ENCODE assay signal across 12 cellular contexts in the genomic region with DNA sequence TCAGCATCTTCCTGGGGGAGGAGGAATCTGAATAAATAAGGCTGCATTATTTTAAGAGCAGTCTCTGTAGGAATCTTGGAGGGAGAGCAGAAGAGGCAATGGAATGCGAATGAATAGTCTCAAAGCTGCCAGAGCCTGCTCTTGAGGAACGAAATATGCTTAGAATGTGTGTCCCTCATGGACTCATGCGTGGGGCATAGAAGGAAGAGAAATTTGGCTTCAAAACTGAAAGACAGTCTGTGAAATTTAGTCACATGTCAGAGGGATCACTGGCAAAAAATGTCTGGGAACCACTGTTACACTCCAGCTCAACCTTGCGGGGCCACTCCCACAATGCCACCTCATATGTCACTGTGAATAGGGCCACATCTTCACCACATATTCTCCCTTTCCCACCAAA.
DNase-seq lines count a peak whose midpoint lies in the region; ATAC-seq and TF ChIP-seq lines count a peak whose summit lies in the region.
"Had no signal": no experiment of that assay in that cellular context is flagged by ENCODE, and none has a peak within 500 bp of the region (broad histone marks: within the 10 kb centered on the region; RNA-seq: fewer than 3 reads in every experiment).

No MANE protein-coding gene starts in this region.

- no peak for TF ChIP-seq CTCF in BJ (IDR thresholded peaks at IDR 0.05; ENCODE audit: insufficient read depth, low read depth, low read length)

- POLR2A ChIA-PET in BJ (lab: Charles Lee) = interaction anchor here (0.7 kb wide), 1 partner anchor 115 kb away, joined by 3 read pairs; no protein-coding TSS in a partner anchor

- no peaks in the 10 kb centered on the region for H3K9me3 Mint-ChIP-seq in naive B cell

- H3K4me3 Mint-ChIP-seq in naive B cell = peak overlapping the region in 2 of 8 donors; percentile 22 to 37

- ATAC-seq in naive B cell (ENCODE audit: low read depth in 2 of 2) = no peak
- ATAC-seq: heart right ventricle had no signal

- no peak overlapping the region for H3K4me3 ChIP-seq in BJ (ENCODE audit: low read depth, low read length)
- H3K4me3 ChIP-seq: heart right ventricle, left ventricle myocardium inferior had no signal

- H3K36me3 Mint-ChIP-seq in naive B cell = peaks cover 0 to 13% of the 10 kb centered on the region in 2 donors

- DNase-seq in BJ (ENCODE audit: low read depth) = peak; percentile 96
- peak; percentile 32 for DNase-seq in NCI-H226
- DNase-seq in epidermal melanocyte (ENCODE audit: insufficient read length, low spot score) = peak; percentile 28
- no peak for DNase-seq in naive B cell
- DNase-seq in GM19240 (ENCODE audit: insufficient read length, low spot score) = no peak
- no peak for DNase-seq in stimulated activated CD4-positive, alpha-beta T cell treated with anti-CD3 and anti-CD28 coated beads, Interleukin-15, amount 100 ng/mL, for 24 hours
- no peak for DNase-seq in NCI-H1092 treated with DMSO at 0.1 percent for 48 hours (lab: John Stamatoyannopoulos, UW)
- DNase-seq in activated effector memory CD4-positive, alpha-beta T cell treated with Interleukin-2 at 50 U/mL for 16 hours = no peak
- DNase-seq: activated CD4-positive, alpha-beta T cell treated with anti-CD3 and anti-CD28 coated beads, Interleukin-2, amount 50 U/mL, for 1 hour; heart right ventricle; left ventricle myocardium inferior; stimulated activated CD4-positive, alpha-beta T cell treated with anti-CD3 and anti-CD28 coated beads, Interleukin-2, amount 100 ng/mL, for 24 hours had no signal

- H3K27me3 Mint-ChIP-seq in naive B cell = no peaks in the 10 kb centered on the region

- H3K27me3 ChIP-seq in BJ (ENCODE audit: control insufficient read depth, insufficient read depth, low read length) = no peaks in the 10 kb centered on the region
- H3K27me3 ChIP-seq: heart right ventricle had no signal

- no peaks in the 10 kb centered on the region for H3K36me3 ChIP-seq in BJ (ENCODE audit: control insufficient read depth, insufficient read depth, low read length)
- H3K36me3 ChIP-seq: heart right ventricle, left ventricle myocardium inferior had no signal

- H3K4me1 Mint-ChIP-seq in naive B cell = peaks cover 37 to 57% (median 48%) of the 10 kb centered on the region in 3 donors

- CTCF ChIA-PET in BJ (lab: Yijun Ruan, JAX) = interaction anchor here (0.8 kb wide), 2 partner anchors 85 to 414 kb away, joined by 3 to 4 read pairs; no protein-coding TSS in a partner anchor

- H3K27ac Mint-ChIP-seq in naive B cell = peak overlapping the region in 4 of 6 donors; percentile 28 to 72 (median 58)

Comparison
In these comparisons a context has a peak if more than half of its experiments do, and no peak if none do; other contexts are left out.
1. DNase-seq: peak in BJ (single experiment), NCI-H226 (single experiment) and epidermal melanocyte (single experiment); none in naive B cell (single experiment), GM19240 (single experiment), stimulated activated CD4-positive, alpha-beta T cell treated with anti-CD3 and anti-CD28 coated beads, Interleukin-15, amount 100 ng/mL, for 24 hours (single experiment), NCI-H1092 treated with DMSO at 0.1 percent for 48 hours (single experiment) and activated effector memory CD4-positive, alpha-beta T cell treated with Interleukin-2 at 50 U/mL for 16 hours (single experiment).